Comparison of ENCODE assay signal across 19 cellular contexts in genomic region chr1:167360120-167360519, GRCh38.
"Had no signal": no experiment of that assay in that cellular context is flagged by ENCODE, and none has a peak within 500 bp of the region (broad histone marks: within the 10 kb centered on the region; RNA-seq: fewer than 3 reads in every experiment).

No MANE protein-coding gene starts in this region.

- ATAC-seq: activated CD8-positive, alpha-beta memory T cell treated with anti-CD3 and anti-CD28 coated beads, Interleukin-2, amount 10 ng/mL, durations not matched to agents 7 days and 5 days; lower lobe of right lung; T-helper 17 cell had no signal

- H3K9me3 ChIP-seq: lower lobe of right lung, upper lobe of left lung had no signal

- H3K4me3 ChIP-seq: lower lobe of right lung, upper lobe of left lung had no signal

- H3K4me1 ChIP-seq: lower lobe of right lung had no signal

- H3K9me3 Mint-ChIP-seq: activated T-cell treated with anti-CD3 and anti-CD28 coated beads, Interleukin-2, amount 50 U/mL, for 24 hours had no signal

- H3K27ac ChIP-seq: lower lobe of right lung, upper lobe of left lung had no signal

- H3K4me3 Mint-ChIP-seq: activated CD8-positive, alpha-beta memory T cell treated with anti-CD3 and anti-CD28 coated beads, Interleukin-2, amount 10 ng/mL, durations not matched to agents 7 days and 5 days; activated naive CD8-positive, alpha-beta T cell treated with anti-CD3 and anti-CD28 coated beads for 36 hours; activated T-cell treated with anti-CD3 and anti-CD28 coated beads, Interleukin-2, amount 50 U/mL, for 24 hours; naive B cell; stimulated activated naive CD8-positive, alpha-beta T cell treated with anti-CD3 and anti-CD28 coated beads, Interleukin-15, Interleukin-2, amounts not matched to agents 100 ng/mL and 50 ng/mL, for 24 hours; T-helper 17 cell had no signal

- H3K36me3 ChIP-seq: lower lobe of right lung, upper lobe of left lung had no signal

- H3K27me3 Mint-ChIP-seq: activated CD8-positive, alpha-beta memory T cell treated with anti-CD3 and anti-CD28 coated beads, Interleukin-2, amount 10 ng/mL, durations not matched to agents 7 days and 5 days; activated naive CD8-positive, alpha-beta T cell treated with anti-CD3 and anti-CD28 coated beads for 36 hours; activated T-cell treated with anti-CD3 and anti-CD28 coated beads, Interleukin-2, amount 50 U/mL, for 24 hours; naive B cell; stimulated activated naive CD8-positive, alpha-beta T cell treated with anti-CD3 and anti-CD28 coated beads, Interleukin-15, Interleukin-2, amounts not matched to agents 100 ng/mL and 50 ng/mL, for 24 hours; T-helper 17 cell had no signal

- DNase-seq: activated CD4-positive, alpha-beta T cell treated with anti-CD3 and anti-CD28 coated beads, Interleukin-2, amount 50 U/mL, for 4 hours; activated CD4-positive, CD25-positive, alpha-beta regulatory T cell treated with anti-CD3 and anti-CD28 coated beads, Interleukin-2, amount 50 U/mL, for 72 hours; activated CD8-positive, alpha-beta memory T cell treated with anti-CD3 and anti-CD28 coated beads, Interleukin-2, amount 10 ng/mL, durations not matched to agents 7 days and 5 days; activated effector memory CD4-positive, alpha-beta T cell treated with anti-CD3 and anti-CD28 coated beads, Interleukin-2, amount 50 U/mL, for 16 hours; activated naive CD8-positive, alpha-beta T cell treated with anti-CD3 and anti-CD28 coated beads for 36 hours; activated T-cell treated with anti-CD3 and anti-CD28 coated beads, Interleukin-2, amount 50 U/mL, for 24 hours; aorta; caudate nucleus; effector memory CD4-positive, alpha-beta T cell; hypothalamus; lower lobe of right lung; midbrain; naive B cell; retina; stimulated activated CD4-positive, alpha-beta T cell treated with anti-CD3 and anti-CD28 coated beads, Interleukin-15, amount 100 ng/mL, for 24 hours; stimulated activated CD4-positive, alpha-beta T cell treated with anti-CD3 and anti-CD28 coated beads, Interleukin-4, amount 100 ng/mL, for 24 hours; T-helper 17 cell; upper lobe of left lung had no signal

- H3K4me1 Mint-ChIP-seq: activated CD8-positive, alpha-beta memory T cell treated with anti-CD3 and anti-CD28 coated beads, Interleukin-2, amount 10 ng/mL, durations not matched to agents 7 days and 5 days; activated naive CD8-positive, alpha-beta T cell treated with anti-CD3 and anti-CD28 coated beads for 36 hours had no signal

- H3K27me3 ChIP-seq: upper lobe of left lung had no signal

- H3K27ac Mint-ChIP-seq: activated CD8-positive, alpha-beta memory T cell treated with anti-CD3 and anti-CD28 coated beads, Interleukin-2, amount 10 ng/mL, durations not matched to agents 7 days and 5 days; activated naive CD8-positive, alpha-beta T cell treated with anti-CD3 and anti-CD28 coated beads for 36 hours; activated T-cell treated with anti-CD3 and anti-CD28 coated beads, Interleukin-2, amount 50 U/mL, for 24 hours; stimulated activated naive CD8-positive, alpha-beta T cell treated with anti-CD3 and anti-CD28 coated beads, Interleukin-15, Interleukin-2, amounts not matched to agents 100 ng/mL and 50 ng/mL, for 24 hours; T-helper 17 cell had no signal
